ENCODE assay signal across 1 cellular context in the genomic region with DNA sequence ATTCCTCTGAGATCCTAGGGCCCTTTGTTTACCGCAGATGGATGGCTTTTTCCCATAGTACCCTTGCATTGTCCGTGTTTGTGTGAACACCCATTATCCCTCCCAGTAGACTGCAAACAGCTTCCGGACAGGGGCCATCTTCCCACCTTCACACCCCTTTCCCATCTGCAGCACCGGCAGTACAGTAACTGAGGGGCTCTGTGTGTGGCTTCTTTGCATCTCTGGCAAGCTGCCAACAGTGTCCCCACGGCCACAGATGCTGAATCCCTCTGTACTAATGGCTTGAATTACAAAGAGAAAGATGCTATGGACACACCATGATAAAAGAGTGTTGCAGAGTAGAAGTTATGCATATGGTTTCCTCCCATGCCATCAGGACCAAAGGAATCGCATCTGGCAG.
TF ChIP-seq lines count a peak whose summit lies in the region.

No MANE protein-coding gene starts in this region.

TF ChIP-seq in K562, 482 proteins besides CTCF, POLR2A, EP300 and RAD21 (continued from another document):
- TF ChIP-seq, protein P1, sequence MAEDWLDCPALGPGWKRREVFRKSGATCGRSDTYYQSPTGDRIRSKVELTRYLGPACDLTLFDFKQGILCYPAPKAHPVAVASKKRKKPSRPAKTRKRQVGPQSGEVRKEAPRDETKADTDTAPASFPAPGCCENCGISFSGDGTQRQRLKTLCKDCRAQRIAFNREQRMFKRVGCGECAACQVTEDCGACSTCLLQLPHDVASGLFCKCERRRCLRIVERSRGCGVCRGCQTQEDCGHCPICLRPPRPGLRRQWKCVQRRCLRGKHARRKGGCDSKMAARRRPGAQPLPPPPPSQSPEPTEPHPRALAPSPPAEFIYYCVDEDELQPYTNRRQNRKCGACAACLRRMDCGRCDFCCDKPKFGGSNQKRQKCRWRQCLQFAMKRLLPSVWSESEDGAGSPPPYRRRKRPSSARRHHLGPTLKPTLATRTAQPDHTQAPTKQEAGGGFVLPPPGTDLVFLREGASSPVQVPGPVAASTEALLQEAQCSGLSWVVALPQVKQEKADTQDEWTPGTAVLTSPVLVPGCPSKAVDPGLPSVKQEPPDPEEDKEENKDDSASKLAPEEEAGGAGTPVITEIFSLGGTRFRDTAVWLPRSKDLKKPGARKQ (CRISPR knock-in tag; IDR thresholded peaks at IDR 0.05), result no peak
- no peak for TF ChIP-seq TAF9B (IDR thresholded peaks at IDR 0.05; ENCODE audit: partially characterized antibody)
- peak; percentile 85 for TF ChIP-seq NFIX (CRISPR knock-in tag; IDR thresholded peaks at IDR 0.05; ENCODE audit: low read depth)
- TF ChIP-seq NRF1 (conservative IDR thresholded peaks at IDR 0.05 in 1 of 2, IDR thresholded peaks at IDR 0.05 in 1 of 2), result no peak
- TF ChIP-seq HEY1 (CRISPR knock-in tag; IDR thresholded peaks at IDR 0.05; ENCODE audit: borderline replicate concordance), result no peak
- TF ChIP-seq ZNF217 (CRISPR knock-in tag; IDR thresholded peaks at IDR 0.05), result no peak
- TF ChIP-seq SP2 (IDR thresholded peaks at IDR 0.05; ENCODE audit: extremely low read depth, low read depth, low read length, poor library complexity, severe bottlenecking), result no peak
- no peak for TF ChIP-seq ZNF239 (CRISPR knock-in tag; IDR thresholded peaks at IDR 0.05)
